In genomic region chr4:12579172-12579571, GRCh38 we compare ENCODE assay signal across 25 cellular contexts.
"Had no signal": no experiment of that assay in that cellular context is flagged by ENCODE, and none has a peak within 500 bp of the region (broad histone marks: within the 10 kb centered on the region; RNA-seq: fewer than 3 reads in every experiment).

No MANE protein-coding gene starts in this region.

- H3K4me1 ChIP-seq: pancreas, psoas muscle, right lobe of liver, uterus had no signal

- H3K27ac Mint-ChIP-seq: activated CD4-positive, alpha-beta memory T cell treated with anti-CD3 and anti-CD28 coated beads, Interleukin-2, amount 10 ng/mL, durations not matched to agents 7 days and 5 days; activated CD4-positive, alpha-beta T cell treated with anti-CD3 and anti-CD28 coated beads, Interleukin-2, amount 10 ng/mL, durations not matched to agents 24 days and 14 days; activated naive CD4-positive, alpha-beta T cell treated with anti-CD3 and anti-CD28 coated beads for 36 hours; activated naive CD8-positive, alpha-beta T cell treated with anti-CD3 and anti-CD28 coated beads, Interleukin-2, amount 10 ng/mL, durations not matched to agents 7 days and 5 days; activated T-cell treated with anti-CD3 and anti-CD28 coated beads, Interleukin-2, amount 50 U/mL, for 72 hours; memory B cell; nephron progenitor cell; stimulated activated naive B cell treated with anti-CD40 and anti-IgM and Interleukin-4, amounts not matched to agents 10 μg/mL and 1 μg/mL and 100 μg/mL, for 72 hours; T-helper 1 cell treated with Interleukin-12 subunit alpha and Interleukin-12 subunit beta and Interleukin-4 antibody, amounts not matched to agents 30 μg/mL and 1 μg/mL, for 36 hours had no signal

- H3K4me3 ChIP-seq: cardiac muscle cell, heart left ventricle, pancreas, psoas muscle, right lobe of liver, smooth muscle cell, transverse colon, uterus had no signal

- H3K27ac ChIP-seq: cardiac muscle cell, heart left ventricle, pancreas, psoas muscle, right lobe of liver, transverse colon, uterus had no signal

- H3K9me3 ChIP-seq: heart left ventricle, pancreas, psoas muscle, right lobe of liver, transverse colon, uterus had no signal

- H3K27me3 ChIP-seq: cardiac muscle cell, heart left ventricle, pancreas, right lobe of liver, transverse colon, uterus had no signal

- H3K4me2 ChIP-seq: smooth muscle cell had no signal

- H3K4me3 Mint-ChIP-seq: activated CD4-positive, alpha-beta memory T cell treated with anti-CD3 and anti-CD28 coated beads, Interleukin-2, amount 10 ng/mL, durations not matched to agents 7 days and 5 days; activated CD4-positive, alpha-beta T cell treated with anti-CD3 and anti-CD28 coated beads, Interleukin-2, amount 10 ng/mL, durations not matched to agents 24 days and 14 days; activated naive CD4-positive, alpha-beta T cell treated with anti-CD3 and anti-CD28 coated beads for 36 hours; activated naive CD8-positive, alpha-beta T cell treated with anti-CD3 and anti-CD28 coated beads, Interleukin-2, amount 10 ng/mL, durations not matched to agents 7 days and 5 days; activated T-cell treated with anti-CD3 and anti-CD28 coated beads, Interleukin-2, amount 50 U/mL, for 72 hours; memory B cell; nephron progenitor cell; stimulated activated naive B cell treated with anti-CD40 and anti-IgM and Interleukin-4, amounts not matched to agents 10 μg/mL and 1 μg/mL and 100 μg/mL, for 72 hours; T-helper 1 cell treated with Interleukin-12 subunit alpha and Interleukin-12 subunit beta and Interleukin-4 antibody, amounts not matched to agents 30 μg/mL and 1 μg/mL, for 36 hours had no signal

- H3K9me3 Mint-ChIP-seq: activated naive CD4-positive, alpha-beta T cell treated with anti-CD3 and anti-CD28 coated beads for 36 hours; activated naive CD8-positive, alpha-beta T cell treated with anti-CD3 and anti-CD28 coated beads, Interleukin-2, amount 10 ng/mL, durations not matched to agents 7 days and 5 days; memory B cell; nephron progenitor cell; T-helper 1 cell treated with Interleukin-12 subunit alpha and Interleukin-12 subunit beta and Interleukin-4 antibody, amounts not matched to agents 30 μg/mL and 1 μg/mL, for 36 hours had no signal

- DNase-seq: activated CD4-positive, alpha-beta memory T cell treated with anti-CD3 and anti-CD28 coated beads, Interleukin-2, amount 10 ng/mL, durations not matched to agents 7 days and 5 days; activated CD4-positive, alpha-beta T cell treated with anti-CD3 and anti-CD28 coated beads, Interleukin-2, amount 10 ng/mL, durations not matched to agents 24 days and 14 days; activated effector memory CD4-positive, alpha-beta T cell treated with Interleukin-2 at 50 U/mL for 16 hours; activated naive CD4-positive, alpha-beta T cell treated with anti-CD3 and anti-CD28 coated beads for 36 hours; activated naive CD8-positive, alpha-beta T cell treated with anti-CD3 and anti-CD28 coated beads, Interleukin-2, amount 10 ng/mL, durations not matched to agents 7 days and 5 days; activated T-cell treated with anti-CD3 and anti-CD28 coated beads, Interleukin-2, amount 50 U/mL, for 72 hours; amniotic stem cell; effector CD4-positive, alpha-beta T cell; heart left ventricle; islet precursor cell; left cardiac atrium; nephron progenitor cell; pancreas; psoas muscle; right lobe of liver; stimulated activated CD4-positive, alpha-beta T cell treated with anti-CD3 and anti-CD28 coated beads, Interleukin-2, amount 100 ng/mL, for 48 hours; stimulated activated CD8-positive, alpha-beta memory T cell treated with anti-CD3 and anti-CD28 coated beads, Interleukin-4, amount 100 ng/mL, for 48 hours; stimulated activated naive B cell treated with anti-CD40 and anti-IgM and Interleukin-4, amounts not matched to agents 10 μg/mL and 1 μg/mL and 100 μg/mL, for 72 hours; T1000; transverse colon; uterus had no signal

- H3K36me3 Mint-ChIP-seq: activated naive CD8-positive, alpha-beta T cell treated with anti-CD3 and anti-CD28 coated beads, Interleukin-2, amount 10 ng/mL, durations not matched to agents 7 days and 5 days; memory B cell; stimulated activated naive B cell treated with anti-CD40 and anti-IgM and Interleukin-4, amounts not matched to agents 10 μg/mL and 1 μg/mL and 100 μg/mL, for 72 hours had no signal

- H3K4me1 Mint-ChIP-seq: activated CD4-positive, alpha-beta memory T cell treated with anti-CD3 and anti-CD28 coated beads, Interleukin-2, amount 10 ng/mL, durations not matched to agents 7 days and 5 days; activated CD4-positive, alpha-beta T cell treated with anti-CD3 and anti-CD28 coated beads, Interleukin-2, amount 10 ng/mL, durations not matched to agents 24 days and 14 days; activated naive CD8-positive, alpha-beta T cell treated with anti-CD3 and anti-CD28 coated beads, Interleukin-2, amount 10 ng/mL, durations not matched to agents 7 days and 5 days; memory B cell; stimulated activated naive B cell treated with anti-CD40 and anti-IgM and Interleukin-4, amounts not matched to agents 10 μg/mL and 1 μg/mL and 100 μg/mL, for 72 hours had no signal

- H3K36me3 ChIP-seq: cardiac muscle cell, heart left ventricle, pancreas, right lobe of liver, transverse colon, uterus had no signal

- H3K27me3 Mint-ChIP-seq: activated CD4-positive, alpha-beta memory T cell treated with anti-CD3 and anti-CD28 coated beads, Interleukin-2, amount 10 ng/mL, durations not matched to agents 7 days and 5 days; activated CD4-positive, alpha-beta T cell treated with anti-CD3 and anti-CD28 coated beads, Interleukin-2, amount 10 ng/mL, durations not matched to agents 24 days and 14 days had no signal
